In the genomic region with DNA sequence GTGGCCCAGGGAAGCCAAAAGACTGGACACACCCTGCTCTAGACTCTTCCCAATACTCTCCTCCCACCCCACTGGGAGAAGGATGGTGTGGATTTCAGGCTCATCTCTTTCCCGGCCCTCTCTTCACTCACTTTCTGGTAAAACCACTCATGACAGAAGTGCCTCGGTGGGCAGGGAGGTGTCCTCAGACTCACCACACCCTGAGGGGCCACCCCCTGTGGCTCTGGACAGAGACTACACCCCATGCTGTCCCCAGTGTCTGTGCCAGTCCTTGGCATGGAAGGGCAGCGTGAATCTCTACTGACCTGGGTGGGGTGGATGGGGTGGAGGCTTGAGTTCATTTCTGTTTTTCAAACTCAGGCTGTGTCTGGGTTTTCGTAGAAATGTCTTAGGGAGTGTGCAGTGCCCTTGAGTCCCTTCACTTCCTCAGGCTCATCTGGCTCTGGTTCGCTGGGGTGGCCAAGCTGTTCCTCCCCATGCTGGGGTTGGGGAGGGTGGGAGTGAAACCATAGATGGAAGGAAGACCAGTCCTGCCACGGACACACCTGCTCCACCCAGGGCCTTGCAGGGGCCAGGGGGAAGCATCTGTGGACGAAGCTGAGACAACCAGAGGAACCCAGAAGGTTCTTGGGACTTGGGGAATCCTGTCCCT, we compare ENCODE assay signal across 2 cellular contexts.
TF ChIP-seq lines count a peak whose summit lies in the region.

No MANE protein-coding gene starts in this region.

TF ChIP-seq in HEK293, 187 proteins besides CTCF, POLR2A, EP300 and RAD21:
- TF ChIP-seq KLF1 (tag by site-specific recombination; IDR thresholded peaks at IDR 0.05) = peak; percentile 28; the same call in 1 of the 2 replicates
- TF ChIP-seq, protein P1, sequence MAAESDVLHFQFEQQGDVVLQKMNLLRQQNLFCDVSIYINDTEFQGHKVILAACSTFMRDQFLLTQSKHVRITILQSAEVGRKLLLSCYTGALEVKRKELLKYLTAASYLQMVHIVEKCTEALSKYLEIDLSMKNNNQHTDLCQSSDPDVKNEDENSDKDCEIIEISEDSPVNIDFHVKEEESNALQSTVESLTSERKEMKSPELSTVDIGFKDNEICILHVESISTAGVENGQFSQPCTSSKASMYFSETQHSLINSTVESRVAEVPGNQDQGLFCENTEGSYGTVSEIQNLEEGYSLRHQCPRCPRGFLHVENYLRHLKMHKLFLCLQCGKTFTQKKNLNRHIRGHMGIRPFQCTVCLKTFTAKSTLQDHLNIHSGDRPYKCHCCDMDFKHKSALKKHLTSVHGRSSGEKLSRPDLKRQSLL (tag by site-specific recombination; IDR thresholded peaks at IDR 0.05) = no peak

TF ChIP-seq in H1, 55 proteins besides CTCF, POLR2A, EP300 and RAD21:
- TF ChIP-seq SIX5 (IDR thresholded peaks at IDR 0.05; ENCODE audit: low read depth, low read length) = no peak
- no peak for TF ChIP-seq SP4 (IDR thresholded peaks at IDR 0.05; ENCODE audit: low read length)
- no peak for TF ChIP-seq POLR2AphosphoS5 (IDR thresholded peaks at IDR 0.05; ENCODE audit: low read depth, low read length)
- no peak for TF ChIP-seq YY1 (IDR thresholded peaks at IDR 0.05; ENCODE audit: low read depth, low read length)
- no peak for TF ChIP-seq ZNF274 (IDR thresholded peaks at IDR 0.05; ENCODE audit: borderline replicate concordance, extremely low read depth, low read length)
- no peak for TF ChIP-seq CTBP2 (IDR thresholded peaks at IDR 0.05; ENCODE audit: borderline replicate concordance, insufficient read depth, insufficient read length, low read length)
- no peak for TF ChIP-seq HDAC2 (IDR thresholded peaks at IDR 0.05; ENCODE audit: borderline replicate concordance in 1 of 2, low read depth in 2 of 2, low read length in 2 of 2)
- no peak for TF ChIP-seq NRF1 (IDR thresholded peaks at IDR 0.05; ENCODE audit: low read depth, low read length)
- TF ChIP-seq JUN (IDR thresholded peaks at IDR 0.05; ENCODE audit: low read depth, low read length) = no peak
- no peak for TF ChIP-seq CEBPB (IDR thresholded peaks at IDR 0.05; ENCODE audit: low read depth, low read length)
- no peak for TF ChIP-seq SP2 (IDR thresholded peaks at IDR 0.05; ENCODE audit: low read length)
- no peak for TF ChIP-seq CHD1 (IDR thresholded peaks at IDR 0.05; ENCODE audit: low read depth, low read length)
- TF ChIP-seq, protein P2, sequence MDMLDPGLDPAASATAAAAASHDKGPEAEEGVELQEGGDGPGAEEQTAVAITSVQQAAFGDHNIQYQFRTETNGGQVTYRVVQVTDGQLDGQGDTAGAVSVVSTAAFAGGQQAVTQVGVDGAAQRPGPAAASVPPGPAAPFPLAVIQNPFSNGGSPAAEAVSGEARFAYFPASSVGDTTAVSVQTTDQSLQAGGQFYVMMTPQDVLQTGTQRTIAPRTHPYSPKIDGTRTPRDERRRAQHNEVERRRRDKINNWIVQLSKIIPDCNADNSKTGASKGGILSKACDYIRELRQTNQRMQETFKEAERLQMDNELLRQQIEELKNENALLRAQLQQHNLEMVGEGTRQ (IDR thresholded peaks at IDR 0.05; ENCODE audit: low read length) = no peak
- TF ChIP-seq EGR1 (IDR thresholded peaks at IDR 0.05; ENCODE audit: borderline replicate concordance, low read depth, low read length) = no peak
- TF ChIP-seq POU5F1 (IDR thresholded peaks at IDR 0.05; ENCODE audit: low read depth, low read length) = no peak
- no peak for TF ChIP-seq TAF1 (IDR thresholded peaks at IDR 0.05; ENCODE audit: low read depth, low read length)
- no peak for TF ChIP-seq GTF2F1 (IDR thresholded peaks at IDR 0.05; ENCODE audit: borderline replicate concordance, low read depth, low read length)
TF ChIP-seq in H1: peak in this region for 0.
